In genomic region chr1:85151446-85151845, GRCh38 we compare ENCODE assay signal across 17 cellular contexts. TPM values are rescaled to one million over a fixed set of nuclear protein-coding genes. Genes with fewer than 3 reads are reported as not detected.
A peak's percentile ranks its signal among the peaks of the same experiment; 100 is the strongest.
DNase-seq lines count a peak whose midpoint lies in the region; ATAC-seq and TF ChIP-seq lines count a peak whose summit lies in the region.
"Had no signal": no experiment of that assay in that cellular context is flagged by ENCODE, and none has a peak within 500 bp of the region (broad histone marks: within the 10 kb centered on the region; RNA-seq: fewer than 3 reads in every experiment).

No MANE protein-coding gene starts in this region.

- no peak overlapping the region for H3K27ac Mint-ChIP-seq in stimulated activated naive CD8-positive, alpha-beta T cell treated with anti-CD3 and anti-CD28 coated beads, Interleukin-15, amount 100 ng/mL, for 72 hours
- H3K27ac Mint-ChIP-seq: CD4-positive, alpha-beta T cell; GM23338 had no signal

- H2AFZ ChIP-seq in Loucy (ENCODE audit: low read length), result peak overlapping the region; percentile 46
- H2AFZ ChIP-seq: GM23338 had no signal

- no peak overlapping the region for H3K4me2 ChIP-seq in Loucy (ENCODE audit: low read depth, low read length, poor library complexity, severe bottlenecking)
- H3K4me2 ChIP-seq: GM23338 had no signal

- no peak for ATAC-seq in stimulated activated naive CD8-positive, alpha-beta T cell treated with anti-CD3 and anti-CD28 coated beads, Interleukin-15, amount 100 ng/mL, for 72 hours
- ATAC-seq: GM23338, HCT116, K562 had no signal

- H3K36me3 ChIP-seq in cardiac muscle cell (no peaks in the 10 kb centered on the region), right atrium auricular region (no peaks in the 10 kb centered on the region), Loucy (ENCODE audit: insufficient read depth, low read length) (no peaks in the 10 kb centered on the region), liver (ENCODE audit: control insufficient read depth in 4 of 4, insufficient read depth in 3 of 4, low read depth in 1 of 4, low read length in 3 of 4) (no peaks in the 10 kb centered on the region)

- H3K4me1 Mint-ChIP-seq in stimulated activated naive CD8-positive, alpha-beta T cell treated with anti-CD3 and anti-CD28 coated beads, Interleukin-15, amount 100 ng/mL, for 72 hours, result peaks cover 39% of the 10 kb centered on the region

- no peak for TF ChIP-seq RAD21 in liver (IDR thresholded peaks at IDR 0.05)

- POLR2A ChIA-PET in HEK293T (lab: Yijun Ruan, JAX), result no interaction called here

- DNase-seq in cardiac muscle cell (ENCODE audit: low read depth in 1 of 2, low spot score in 1 of 2) (peak in 1 of 2 donors; percentile 19), right atrium auricular region (ENCODE audit: low spot score) (no peak), HEK293T (ENCODE audit: extremely low spot score) (no peak), SW 1271 (lab: John Stamatoyannopoulos, UW) (no peak), NCI-H345 (lab: John Stamatoyannopoulos, UW) (no peak)
- DNase-seq in stimulated activated naive CD8-positive, alpha-beta T cell treated with anti-CD3 and anti-CD28 coated beads, Interleukin-15, amount 100 ng/mL, for 72 hours, result no peak
- DNase-seq: ACHN; AML-193; Caco-2; CD4-positive, alpha-beta T cell; IMR-90 had no signal

- no peaks in the 10 kb centered on the region for H3K9me2 ChIP-seq in Loucy (replicated peaks; ENCODE audit: low read depth, low read length)

- H3K4me1 ChIP-seq in cardiac muscle cell (ENCODE audit: low read depth), result peaks cover 49% of the 10 kb centered on the region
- peaks cover 0 to 16% of the 10 kb centered on the region in 2 donors for H3K4me1 ChIP-seq in right atrium auricular region
- H3K4me1 ChIP-seq in Loucy (ENCODE audit: insufficient read depth, low read length, poor library complexity, severe bottlenecking), result peaks cover 23% of the 10 kb centered on the region
- H3K4me1 ChIP-seq in liver (ENCODE audit: control insufficient read depth in 4 of 4, insufficient read depth in 4 of 4, low read length in 3 of 4), result peaks cover 0 to 6% (median under 1%) of the 10 kb centered on the region in 4 donors

- peak overlapping the region; percentile 79 for H3K27ac ChIP-seq in cardiac muscle cell
- H3K27ac ChIP-seq in right atrium auricular region, result peak overlapping the region in 1 of 2 donors; percentile 21
- no peak overlapping the region for H3K27ac ChIP-seq in liver (ENCODE audit: low read depth in 1 of 2, low read length in 2 of 2)
- H3K27ac ChIP-seq: C4-2B had no signal

- CTCF ChIA-PET in HEK293T (lab: Yijun Ruan, JAX), result interaction anchor here (1.1 kb wide), 1 partner anchor 103 kb away, joined by 4 read pairs; no protein-coding TSS in a partner anchor

- no peak overlapping the region for H3K4me3 ChIP-seq in cardiac muscle cell
- H3K4me3 ChIP-seq in right atrium auricular region, result no peak overlapping the region
- no peak overlapping the region for H3K4me3 ChIP-seq in Loucy (ENCODE audit: low read length, poor library complexity, severe bottlenecking)
- H3K4me3 ChIP-seq in liver (ENCODE audit: low read depth in 1 of 3, low read length in 3 of 3), result no peak overlapping the region
- H3K4me3 ChIP-seq: GM23338, K562 had no signal

- H3K9ac ChIP-seq in Loucy (ENCODE audit: low read depth, low read length, poor library complexity, severe bottlenecking), result no peak overlapping the region
- no peak overlapping the region for H3K9ac ChIP-seq in liver (ENCODE audit: low read depth in 1 of 2, low read length in 2 of 2)

- no peaks in the 10 kb centered on the region for H3F3A ChIP-seq in Loucy (ENCODE audit: low read depth)

- H3K27me3 ChIP-seq in cardiac muscle cell (no peaks in the 10 kb centered on the region), right atrium auricular region (no peaks in the 10 kb centered on the region), Loucy (ENCODE audit: insufficient read depth, low read length, poor library complexity, severe bottlenecking) (no peaks in the 10 kb centered on the region), liver (ENCODE audit: control insufficient read depth in 4 of 4, insufficient read depth in 4 of 4, low read length in 3 of 4) (no peaks in the 10 kb centered on the region)

- no peaks in the 10 kb centered on the region for H3K9me3 ChIP-seq in cardiac muscle cell (ENCODE audit: low read depth)
- no peaks in the 10 kb centered on the region for H3K9me3 ChIP-seq in right atrium auricular region
- H3K9me3 ChIP-seq in Loucy (ENCODE audit: insufficient read depth, low read depth, low read length), result no peaks in the 10 kb centered on the region
- H3K9me3 ChIP-seq in liver (ENCODE audit: control insufficient read depth in 4 of 4, low read length in 3 of 4), result no peaks in the 10 kb centered on the region
- H3K9me3 ChIP-seq: Caco-2 had no signal

- H3K79me2 ChIP-seq in Loucy (ENCODE audit: insufficient read depth, low read length), result no peaks in the 10 kb centered on the region

- H3K27me3 Mint-ChIP-seq in stimulated activated naive CD8-positive, alpha-beta T cell treated with anti-CD3 and anti-CD28 coated beads, Interleukin-15, amount 100 ng/mL, for 72 hours, result no peaks in the 10 kb centered on the region
- H3K27me3 Mint-ChIP-seq: CD4-positive, alpha-beta T cell had no signal

- no peak overlapping the region for H3K4me3 Mint-ChIP-seq in stimulated activated naive CD8-positive, alpha-beta T cell treated with anti-CD3 and anti-CD28 coated beads, Interleukin-15, amount 100 ng/mL, for 72 hours
- H3K4me3 Mint-ChIP-seq: CD4-positive, alpha-beta T cell; GM23338 had no signal

- no peaks in the 10 kb centered on the region for H3K9me3 Mint-ChIP-seq in stimulated activated naive CD8-positive, alpha-beta T cell treated with anti-CD3 and anti-CD28 coated beads, Interleukin-15, amount 100 ng/mL, for 72 hours
- H3K9me3 Mint-ChIP-seq: CD4-positive, alpha-beta T cell; GM23338 had no signal

- H4K20me1 ChIP-seq in Loucy (ENCODE audit: insufficient read depth, low read length, poor library complexity, severe bottlenecking), result no peaks in the 10 kb centered on the region

- TF ChIP-seq CTCF in cardiac muscle cell (IDR thresholded peaks at IDR 0.05; ENCODE audit: low read depth, low read length) (no peak), right atrium auricular region (IDR thresholded peaks at IDR 0.05) (no peak), Loucy (conservative IDR thresholded peaks at IDR 0.05; ENCODE audit: low read length) (no peak), liver (IDR thresholded peaks at IDR 0.05; ENCODE audit: low read depth, low read length, missing input control) (no peak)

- WGBS in liver, result 29% methylated on average over 4 of the region's 4 CpGs

TF ChIP-seq in HEK293T, 16 proteins besides CTCF, POLR2A, EP300 and RAD21:
- TF ChIP-seq ZNF384 (IDR thresholded peaks at IDR 0.05) (no peak), PKNOX1 (IDR thresholded peaks at IDR 0.05) (0 out of 2 replicates have a peak, but pooled peaks have one; percentile 43)

TF ChIP-seq in liver, 16 proteins besides CTCF, POLR2A, EP300 and RAD21:
- TF ChIP-seq NR2F2 (IDR thresholded peaks at IDR 0.05) (peak; percentile 29), GABPA (IDR thresholded peaks at IDR 0.05 in 1 of 2, conservative IDR thresholded peaks at IDR 0.05 in 1 of 2) (no peak)

RNA-seq across cellular contexts. Expression of gene SYDE2, which starts 49.4 kb away (rescaled TPM):
- total RNA-seq in cardiac muscle cell (22.2 and 47.5 TPM in 2 replicates), right atrium auricular region (10 to 100 TPM; 15.4 to 21.8 TPM), liver (10 to 100 TPM in 1 of 2 donors, 1 to 10 TPM in 1; 4.8 to 11.5 TPM)
- polyA plus RNA-seq in cardiac muscle cell (20.6 and 30.2 TPM in 2 replicates), liver (1 to 10 TPM; 1.3 to 2.5 TPM)
